Comparison of ENCODE assay signal across 9 cellular contexts in genomic region chr5:167573274-167574127, GRCh38.
DNase-seq lines count a peak whose midpoint lies in the region; ATAC-seq, FAIRE-seq and TF ChIP-seq lines count a peak whose summit lies in the region.
"Had no signal": no experiment of that assay in that cellular context is flagged by ENCODE, and none has a peak within 500 bp of the region (broad histone marks: within the 10 kb centered on the region; RNA-seq: fewer than 3 reads in every experiment).

No MANE protein-coding gene starts in this region.

- H3K4me3 ChIP-seq in upper lobe of right lung = peak overlapping the region; percentile 15

- no peak for DNase-seq in activated naive CD4-positive, alpha-beta T cell treated with anti-CD3 and anti-CD28 coated beads for 36 hours
- DNase-seq in activated naive CD4-positive, alpha-beta T cell treated with Interleukin-2 at 50 U/mL for 16 hours = no peak
- DNase-seq in amniotic epithelial cell (ENCODE audit: low read depth) (peak; percentile 60), upper lobe of right lung (no peak)
- DNase-seq in stimulated activated CD4-positive, alpha-beta T cell treated with anti-CD3 and anti-CD28 coated beads, Interleukin-4, amount 100 ng/mL, for 24 hours = no peak
- no peak for DNase-seq in central memory CD4-positive, alpha-beta T cell

- peak; percentile 79 for FAIRE-seq in islet of Langerhans (lab: Jason Lieb, UNC)

- no peaks in the 10 kb centered on the region for H3K9me3 ChIP-seq in upper lobe of right lung

- CTCF ChIA-PET in activated naive CD4-positive, alpha-beta T cell treated with anti-CD3 and anti-CD28 coated beads for 36 hours (lab: Charles Lee) = no interaction called here

- H3K9me3 Mint-ChIP-seq in activated naive CD4-positive, alpha-beta T cell treated with anti-CD3 and anti-CD28 coated beads for 36 hours = no peaks in the 10 kb centered on the region
- H3K9me3 Mint-ChIP-seq: T-helper 1 cell treated with Interleukin-12 subunit alpha and Interleukin-12 subunit beta and Interleukin-4 antibody, amounts not matched to agents 30 μg/mL and 1 μg/mL, for 36 hours had no signal

- ATAC-seq in upper lobe of right lung = peak; percentile 43
- no peak for ATAC-seq in GM19463 (IDR thresholded peaks at IDR 0.05; ENCODE audit: unreplicated experiment)

- H3K27ac Mint-ChIP-seq in activated naive CD4-positive, alpha-beta T cell treated with anti-CD3 and anti-CD28 coated beads for 36 hours = no peak overlapping the region
- H3K27ac Mint-ChIP-seq: T-helper 1 cell treated with Interleukin-12 subunit alpha and Interleukin-12 subunit beta and Interleukin-4 antibody, amounts not matched to agents 30 μg/mL and 1 μg/mL, for 36 hours had no signal

- H3K36me3 ChIP-seq in upper lobe of right lung = no peaks in the 10 kb centered on the region

- H3K27me3 Mint-ChIP-seq in activated naive CD4-positive, alpha-beta T cell treated with anti-CD3 and anti-CD28 coated beads for 36 hours (ENCODE audit: low read depth) = peaks cover 40% of the 10 kb centered on the region

- H3K4me3 Mint-ChIP-seq in activated naive CD4-positive, alpha-beta T cell treated with anti-CD3 and anti-CD28 coated beads for 36 hours = peak overlapping the region; percentile 25
- H3K4me3 Mint-ChIP-seq: T-helper 1 cell treated with Interleukin-12 subunit alpha and Interleukin-12 subunit beta and Interleukin-4 antibody, amounts not matched to agents 30 μg/mL and 1 μg/mL, for 36 hours had no signal

- H3K4me1 Mint-ChIP-seq in activated naive CD4-positive, alpha-beta T cell treated with anti-CD3 and anti-CD28 coated beads for 36 hours (ENCODE audit: low read depth) = peaks cover 11% of the 10 kb centered on the region

- peaks cover 60% of the 10 kb centered on the region for H3K27me3 ChIP-seq in upper lobe of right lung

- H3K4me1 ChIP-seq in upper lobe of right lung = peaks cover 10% of the 10 kb centered on the region

- H3K36me3 Mint-ChIP-seq in activated naive CD4-positive, alpha-beta T cell treated with anti-CD3 and anti-CD28 coated beads for 36 hours (ENCODE audit: low read depth) = no peaks in the 10 kb centered on the region

- H3K27ac ChIP-seq in upper lobe of right lung = no peak overlapping the region

- no peak for TF ChIP-seq CTCF in upper lobe of right lung (IDR thresholded peaks at IDR 0.05)

- intact Hi-C loops in activated naive CD4-positive, alpha-beta T cell treated with anti-CD3 and anti-CD28 coated beads for 36 hours (cut with micrococcal nuclease) = no loop called here
- intact Hi-C loops in upper lobe of right lung (cut with DNase I) = no loop called here
